Comparison of ENCODE assay signal across 19 cellular contexts in the genomic region with DNA sequence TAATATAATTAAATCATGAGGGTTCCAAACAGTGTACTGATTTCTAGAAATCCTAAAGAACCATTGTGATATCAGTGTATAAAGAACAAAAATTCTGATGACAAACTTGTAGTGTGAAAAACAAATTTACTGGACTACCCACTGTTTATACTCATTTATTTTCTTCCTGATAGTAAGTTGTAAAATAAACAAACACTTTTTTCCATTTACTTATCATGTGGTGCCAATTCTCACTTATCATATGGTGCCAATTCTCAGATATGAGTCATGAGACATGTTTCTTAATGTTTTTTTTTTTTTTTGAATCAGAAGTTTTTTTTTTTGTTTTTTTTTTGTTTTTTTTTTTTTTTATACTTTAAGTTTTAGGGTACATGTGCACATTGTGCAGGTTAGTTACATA.
"Had no signal": no experiment of that assay in that cellular context is flagged by ENCODE, and none has a peak within 500 bp of the region (broad histone marks: within the 10 kb centered on the region; RNA-seq: fewer than 3 reads in every experiment).

No MANE protein-coding gene starts in this region.

- ATAC-seq: effector memory CD8-positive, alpha-beta T cell; heart left ventricle; stimulated activated effector memory CD8-positive, alpha-beta T cell treated with anti-CD3 and anti-CD28 coated beads, Interleukin-12 subunit alpha, Interleukin-12 subunit beta, amount 100 ng/mL, for 72 hours had no signal

- H3K4me3 ChIP-seq: heart left ventricle, lung, neural progenitor cell, pancreas, sigmoid colon, tibial artery, uterus had no signal

- DNase-seq: activated CD4-positive, alpha-beta T cell treated with anti-CD3 and anti-CD28 coated beads, Interleukin-2, amount 10 ng/mL, durations not matched to agents 7 days and 5 days; activated CD8-positive, alpha-beta memory T cell treated with anti-CD3 and anti-CD28 coated beads for 24 hours; activated naive CD4-positive, alpha-beta T cell; activated naive CD8-positive, alpha-beta T cell treated with anti-CD3 and anti-CD28 coated beads, Interleukin-2, amount 10 ng/mL, durations not matched to agents 7 days and 5 days; anterior cingulate cortex; brain microvascular endothelial cell; effector memory CD8-positive, alpha-beta T cell; foreskin melanocyte; heart left ventricle; naive B cell; pancreas; sigmoid colon; stimulated activated CD4-positive, alpha-beta T cell treated with anti-CD3 and anti-CD28 coated beads, Interleukin-12 subunit alpha, Interleukin-12 subunit beta, amount 100 ng/mL, for 4 hours; stimulated activated CD4-positive, alpha-beta T cell treated with anti-CD3 and anti-CD28 coated beads, Interleukin-2, amount 100 ng/mL, for 24 hours; tibial artery; uterus had no signal
